Comparison of ENCODE assay signal across 8 cellular contexts in the genomic region with DNA sequence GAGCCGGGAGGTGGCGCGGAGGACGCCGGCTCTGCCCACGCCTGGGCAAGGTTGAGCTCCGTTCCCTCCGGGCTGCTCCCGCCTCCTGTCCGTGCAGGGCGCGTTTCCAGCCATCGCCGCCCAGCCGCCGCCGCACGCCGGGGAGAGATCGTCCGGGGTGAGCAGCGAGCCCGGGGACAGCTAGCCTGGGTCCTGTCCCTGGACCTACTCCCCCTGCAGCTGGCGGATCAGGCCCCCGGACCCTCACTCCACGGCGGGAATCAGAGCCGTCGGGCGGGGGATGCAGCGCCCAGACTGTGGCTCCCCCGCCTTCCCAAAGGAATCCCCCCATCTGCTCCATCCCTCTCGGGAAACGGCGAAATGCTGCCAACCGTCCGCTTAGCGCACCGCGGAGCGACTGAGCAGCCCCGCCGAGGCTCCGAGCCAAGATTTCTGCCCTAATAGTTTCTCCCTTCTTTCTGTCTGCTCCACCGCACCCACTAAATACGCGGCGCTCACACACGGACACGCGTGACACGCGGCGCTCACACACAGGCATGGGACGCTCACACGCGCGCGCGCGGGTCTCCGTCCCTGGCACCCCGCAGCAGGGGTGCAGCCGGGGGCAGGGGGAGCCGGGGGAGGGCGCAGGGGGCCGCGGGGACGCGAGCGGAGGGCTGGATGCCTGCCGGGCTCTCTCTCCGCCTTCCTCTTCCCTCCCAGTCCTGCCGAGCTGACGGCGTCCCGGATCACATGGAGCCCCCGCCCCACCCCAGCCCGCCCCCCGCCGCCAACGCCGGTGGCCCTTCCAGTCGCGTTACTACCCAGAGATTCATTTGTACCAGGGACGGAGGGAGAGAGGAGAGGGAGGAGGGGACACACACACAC. TPM values are rescaled to one million over a fixed set of nuclear protein-coding genes. Genes with fewer than 3 reads are reported as not detected.
DNase-seq lines count a peak whose midpoint lies in the region; ATAC-seq lines count a peak whose summit lies in the region.

A gene (plus strand): TSS at position 814 of the 867 bp plus-strand sequence. CDS start 19,918 bp downstream, outside the sequence.

- intact Hi-C loops in activated T-helper 1 cell treated with anti-CD3 and anti-CD28 coated beads, Interleukin-12 subunit alpha, Interleukin-12 subunit beta, Interleukin-2, Interleukin-4 antibody, amounts not matched to agents 30 ng/mL and 10 ng/mL and 1 ng/mL, durations not matched to agents 14 hours and 24 hours and 36 hours (cut with micrococcal nuclease): no loop called here
- intact Hi-C loops in left cardiac atrium (cut with DNase I): no loop called here

- H3K27ac Mint-ChIP-seq in stimulated activated naive CD8-positive, alpha-beta T cell treated with anti-CD3 and anti-CD28 coated beads, Interleukin-15, Interleukin-2, amounts not matched to agents 100 ng/mL and 50 ng/mL, for 24 hours: no peak within 1 kb of the TSS
- no peak within 1 kb of the TSS for H3K27ac Mint-ChIP-seq in activated T-helper 1 cell treated with anti-CD3 and anti-CD28 coated beads, Interleukin-12 subunit alpha, Interleukin-12 subunit beta, Interleukin-2, Interleukin-4 antibody, amounts not matched to agents 30 ng/mL and 10 ng/mL and 1 ng/mL, durations not matched to agents 14 hours and 24 hours and 36 hours

- peaks cover 17% of the 10 kb centered on the region for H3K4me1 Mint-ChIP-seq in stimulated activated naive CD8-positive, alpha-beta T cell treated with anti-CD3 and anti-CD28 coated beads, Interleukin-15, Interleukin-2, amounts not matched to agents 100 ng/mL and 50 ng/mL, for 24 hours (ENCODE audit: low read depth)
- peaks cover 6% of the 10 kb centered on the region for H3K4me1 Mint-ChIP-seq in activated T-helper 1 cell treated with anti-CD3 and anti-CD28 coated beads, Interleukin-12 subunit alpha, Interleukin-12 subunit beta, Interleukin-2, Interleukin-4 antibody, amounts not matched to agents 30 ng/mL and 10 ng/mL and 1 ng/mL, durations not matched to agents 14 hours and 24 hours and 36 hours (ENCODE audit: low read depth)

- H3K9me3 Mint-ChIP-seq in stimulated activated naive CD8-positive, alpha-beta T cell treated with anti-CD3 and anti-CD28 coated beads, Interleukin-15, Interleukin-2, amounts not matched to agents 100 ng/mL and 50 ng/mL, for 24 hours: no peaks in the 10 kb centered on the region
- H3K9me3 Mint-ChIP-seq in activated T-helper 1 cell treated with anti-CD3 and anti-CD28 coated beads, Interleukin-12 subunit alpha, Interleukin-12 subunit beta, Interleukin-2, Interleukin-4 antibody, amounts not matched to agents 30 ng/mL and 10 ng/mL and 1 ng/mL, durations not matched to agents 14 hours and 24 hours and 36 hours: no peaks in the 10 kb centered on the region

- H3K4me3 Mint-ChIP-seq in stimulated activated naive CD8-positive, alpha-beta T cell treated with anti-CD3 and anti-CD28 coated beads, Interleukin-15, Interleukin-2, amounts not matched to agents 100 ng/mL and 50 ng/mL, for 24 hours: peak within 1 kb of the TSS; percentile 77
- peak within 1 kb of the TSS; percentile 73 for H3K4me3 Mint-ChIP-seq in activated T-helper 1 cell treated with anti-CD3 and anti-CD28 coated beads, Interleukin-12 subunit alpha, Interleukin-12 subunit beta, Interleukin-2, Interleukin-4 antibody, amounts not matched to agents 30 ng/mL and 10 ng/mL and 1 ng/mL, durations not matched to agents 14 hours and 24 hours and 36 hours

- peaks cover 72% of the 10 kb centered on the region for H3K27me3 Mint-ChIP-seq in stimulated activated naive CD8-positive, alpha-beta T cell treated with anti-CD3 and anti-CD28 coated beads, Interleukin-15, Interleukin-2, amounts not matched to agents 100 ng/mL and 50 ng/mL, for 24 hours
- peaks cover 55% of the 10 kb centered on the region for H3K27me3 Mint-ChIP-seq in activated T-helper 1 cell treated with anti-CD3 and anti-CD28 coated beads, Interleukin-12 subunit alpha, Interleukin-12 subunit beta, Interleukin-2, Interleukin-4 antibody, amounts not matched to agents 30 ng/mL and 10 ng/mL and 1 ng/mL, durations not matched to agents 14 hours and 24 hours and 36 hours (ENCODE audit: insufficient read depth)

- ATAC-seq in stimulated activated naive CD8-positive, alpha-beta T cell treated with anti-CD3 and anti-CD28 coated beads, Interleukin-15, Interleukin-2, amounts not matched to agents 100 U/mL and 50 U/mL, for 24 hours: no peak
- ATAC-seq in left cardiac atrium (peak; percentile 65 to 77), HG03378 (IDR thresholded peaks at IDR 0.05; ENCODE audit: unreplicated experiment) (no peak)

- no peaks in the 10 kb centered on the region for H3K36me3 Mint-ChIP-seq in stimulated activated naive CD8-positive, alpha-beta T cell treated with anti-CD3 and anti-CD28 coated beads, Interleukin-15, Interleukin-2, amounts not matched to agents 100 ng/mL and 50 ng/mL, for 24 hours (ENCODE audit: low read depth)
- no peaks in the 10 kb centered on the region for H3K36me3 Mint-ChIP-seq in activated T-helper 1 cell treated with anti-CD3 and anti-CD28 coated beads, Interleukin-12 subunit alpha, Interleukin-12 subunit beta, Interleukin-2, Interleukin-4 antibody, amounts not matched to agents 30 ng/mL and 10 ng/mL and 1 ng/mL, durations not matched to agents 14 hours and 24 hours and 36 hours (ENCODE audit: low read depth)

- no peak for DNase-seq in stimulated activated naive CD8-positive, alpha-beta T cell treated with anti-CD3 and anti-CD28 coated beads, Interleukin-15, Interleukin-2, amounts not matched to agents 100 U/mL and 50 U/mL, for 24 hours
- DNase-seq in activated T-helper 1 cell treated with anti-CD3 and anti-CD28 coated beads, Interleukin-12 subunit alpha, Interleukin-12 subunit beta, Interleukin-2, Interleukin-4 antibody, amounts not matched to agents 30 ng/mL and 10 ng/mL and 1 ng/mL, durations not matched to agents 14 hours and 24 hours and 36 hours (ENCODE audit: low spot score): no peak
- peak; percentile 52 for DNase-seq in left cardiac atrium
- DNase-seq in retina: peak; percentile 87
- DNase-seq in AML-193 (lab: John Stamatoyannopoulos, UW): no peak
- no peak for DNase-seq in superior temporal gyrus (ENCODE audit: extremely low spot score)

RNA-seq across cellular contexts. Expression of the gene that starts here (rescaled TPM):
- total RNA-seq in activated T-helper 1 cell treated with anti-CD3 and anti-CD28 coated beads, Interleukin-12 subunit alpha, Interleukin-12 subunit beta, Interleukin-2, Interleukin-4 antibody, amounts not matched to agents 30 ng/mL and 10 ng/mL and 1 ng/mL, durations not matched to agents 14 hours and 24 hours and 36 hours: 0.12 TPM in 1 of 2 replicates, not detected in the other
- total RNA-seq in left cardiac atrium: 10 to 100 TPM in 1 of 2 donors, 1 to 10 TPM in 1; 6.1 to 15.6 TPM

Comparison
In these comparisons a context has a peak if more than half of its experiments do, and no peak if none do; other contexts are left out.
1. ATAC-seq: peak in left cardiac atrium (2 of 2); none in stimulated activated naive CD8-positive, alpha-beta T cell treated with anti-CD3 and anti-CD28 coated beads, Interleukin-15, Interleukin-2, amounts not matched to agents 100 U/mL and 50 U/mL, for 24 hours (single experiment) and HG03378 (single experiment).
2. DNase-seq: peak in left cardiac atrium (single experiment) and retina (single experiment); none in stimulated activated naive CD8-positive, alpha-beta T cell treated with anti-CD3 and anti-CD28 coated beads, Interleukin-15, Interleukin-2, amounts not matched to agents 100 U/mL and 50 U/mL, for 24 hours (single experiment), activated T-helper 1 cell treated with anti-CD3 and anti-CD28 coated beads, Interleukin-12 subunit alpha, Interleukin-12 subunit beta, Interleukin-2, Interleukin-4 antibody, amounts not matched to agents 30 ng/mL and 10 ng/mL and 1 ng/mL, durations not matched to agents 14 hours and 24 hours and 36 hours (single experiment), AML-193 (0 of 2) and superior temporal gyrus (single experiment).